28 cellular contexts compared by ENCODE assay signal in the genomic region with DNA sequence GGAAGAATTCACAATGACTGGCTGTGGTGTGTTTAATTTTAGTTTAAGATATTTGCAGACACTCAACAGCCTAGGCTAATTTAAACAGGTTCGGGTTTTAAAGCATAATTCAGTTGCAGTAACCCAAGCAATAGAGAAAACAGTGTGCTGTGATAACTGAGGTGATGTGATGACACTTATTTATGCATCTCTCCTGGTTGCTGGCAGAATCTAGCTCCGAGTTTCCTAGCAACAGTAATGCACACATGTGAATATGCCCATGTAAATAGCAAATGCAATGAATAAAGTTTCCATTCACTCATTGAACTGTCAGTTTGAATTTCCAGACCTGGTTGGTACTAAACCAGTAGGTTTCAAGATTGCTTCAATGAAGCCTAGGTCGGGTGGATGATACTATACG.
"Had no signal": no experiment of that assay in that cellular context is flagged by ENCODE, and none has a peak within 500 bp of the region (broad histone marks: within the 10 kb centered on the region; RNA-seq: fewer than 3 reads in every experiment).

No MANE protein-coding gene starts in this region.

- H3K36me3 Mint-ChIP-seq: natural killer cell; stimulated activated naive B cell treated with anti-CD40 and anti-IgM and Interleukin-4, amounts not matched to agents 10 μg/mL and 1 μg/mL and 100 μg/mL, for 72 hours had no signal

- H3K36me3 ChIP-seq: gastroesophageal sphincter, heart right ventricle, left ventricle myocardium inferior, lower lobe of right lung, right lobe of liver, suprapubic skin, transverse colon, upper lobe of right lung, uterus had no signal

- H2AFZ ChIP-seq: parathyroid adenoma had no signal

- H3K4me3 ChIP-seq: dorsolateral prefrontal cortex, gastroesophageal sphincter, heart right ventricle, left ventricle myocardium inferior, lower lobe of right lung, right lobe of liver, suprapubic skin, transverse colon, upper lobe of right lung, uterus had no signal

- H3K9ac ChIP-seq: parathyroid adenoma had no signal

- ATAC-seq: esophagus mucosa; foreskin keratinocyte; gastroesophageal sphincter; heart right ventricle; left colon; lower lobe of right lung; natural killer cell; right lobe of liver; stimulated activated naive B cell treated with anti-CD40 and anti-IgM and Interleukin-4, amounts not matched to agents 10 μg/mL and 1 μg/mL and 100 μg/mL, for 72 hours; upper lobe of right lung had no signal

- H3K27ac ChIP-seq: dorsolateral prefrontal cortex, epithelial cell of prostate, foreskin keratinocyte, gastroesophageal sphincter, heart right ventricle, left ventricle myocardium inferior, lower lobe of right lung, parathyroid adenoma, right lobe of liver, suprapubic skin, transverse colon, upper lobe of right lung, uterus had no signal

- H3K4me1 ChIP-seq: foreskin keratinocyte, gastroesophageal sphincter, heart right ventricle, left ventricle myocardium inferior, lower lobe of right lung, parathyroid adenoma, right lobe of liver, suprapubic skin, transverse colon, upper lobe of right lung, uterus had no signal

- DNase-seq: dorsolateral prefrontal cortex; effector CD8-positive, alpha-beta T cell; endodermal cell; foreskin keratinocyte; glutamatergic neuron; heart right ventricle; hippocampal formation; kidney glomerular epithelial cell; left colon; left ventricle myocardium inferior; lower lobe of right lung; natural killer cell; right lobe of liver; small intestine; stimulated activated CD4-positive, alpha-beta T cell treated with anti-CD3 and anti-CD28 coated beads, Interleukin-15, amount 100 ng/mL, for 24 hours; stimulated activated CD4-positive, alpha-beta T cell treated with anti-CD3 and anti-CD28 coated beads, Interleukin-2, amount 100 ng/mL, for 48 hours; stimulated activated naive B cell treated with anti-CD40 and anti-IgM and Interleukin-4, amounts not matched to agents 10 μg/mL and 1 μg/mL and 100 μg/mL, for 72 hours; transverse colon; upper lobe of right lung; uterus had no signal

- H3K27ac Mint-ChIP-seq: endodermal cell; natural killer cell; progenitor cell of endocrine pancreas; stimulated activated naive B cell treated with anti-CD40 and anti-IgM and Interleukin-4, amounts not matched to agents 10 μg/mL and 1 μg/mL and 100 μg/mL, for 72 hours; stimulated activated naive CD8-positive, alpha-beta T cell treated with anti-CD3 and anti-CD28 coated beads, Interleukin-15, Interleukin-2, amounts not matched to agents 100 ng/mL and 50 ng/mL, for 24 hours had no signal

- H3K27me3 ChIP-seq: foreskin keratinocyte, gastroesophageal sphincter, heart right ventricle, right lobe of liver, suprapubic skin, transverse colon, upper lobe of right lung, uterus had no signal

- H3K9me3 ChIP-seq: gastroesophageal sphincter, suprapubic skin, transverse colon, upper lobe of right lung, uterus had no signal

- H3K4me3 Mint-ChIP-seq: endodermal cell; natural killer cell; neural crest cell; stimulated activated naive B cell treated with anti-CD40 and anti-IgM and Interleukin-4, amounts not matched to agents 10 μg/mL and 1 μg/mL and 100 μg/mL, for 72 hours; stimulated activated naive CD8-positive, alpha-beta T cell treated with anti-CD3 and anti-CD28 coated beads, Interleukin-15, Interleukin-2, amounts not matched to agents 100 ng/mL and 50 ng/mL, for 24 hours had no signal

- H3K79me2 ChIP-seq: parathyroid adenoma had no signal

- H3K4me1 Mint-ChIP-seq: endodermal cell; natural killer cell; neural crest cell; stimulated activated naive B cell treated with anti-CD40 and anti-IgM and Interleukin-4, amounts not matched to agents 10 μg/mL and 1 μg/mL and 100 μg/mL, for 72 hours had no signal

- H3K27me3 Mint-ChIP-seq: progenitor cell of endocrine pancreas; stimulated activated naive B cell treated with anti-CD40 and anti-IgM and Interleukin-4, amounts not matched to agents 10 μg/mL and 1 μg/mL and 100 μg/mL, for 72 hours; stimulated activated naive CD8-positive, alpha-beta T cell treated with anti-CD3 and anti-CD28 coated beads, Interleukin-15, Interleukin-2, amounts not matched to agents 100 ng/mL and 50 ng/mL, for 24 hours had no signal
